ENCODE assay signal across 1 cellular context in the genomic region with DNA sequence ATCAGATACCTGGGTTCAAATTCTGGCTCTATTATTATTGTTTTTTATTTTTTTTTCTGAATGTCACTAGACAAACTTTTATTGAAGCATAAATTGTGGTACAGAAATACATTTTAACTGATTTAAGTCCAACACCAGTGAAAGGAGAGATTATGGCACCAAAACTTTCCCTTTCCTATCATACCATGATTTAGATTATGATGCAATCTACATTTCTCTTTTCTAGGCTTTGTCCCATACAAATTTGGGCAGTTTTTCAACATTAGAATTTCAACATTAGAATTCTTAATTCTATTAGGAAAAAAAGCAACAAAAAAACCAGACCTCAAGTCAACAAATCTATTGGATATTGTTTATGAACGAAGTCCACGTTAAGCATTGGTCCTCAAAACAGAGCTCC.
TF ChIP-seq lines count a peak whose summit lies in the region.

No MANE protein-coding gene starts in this region.

TF ChIP-seq in IMR-90, 13 proteins besides CTCF, POLR2A, EP300 and RAD21 (continued from another document):
- TF ChIP-seq, protein P1, sequence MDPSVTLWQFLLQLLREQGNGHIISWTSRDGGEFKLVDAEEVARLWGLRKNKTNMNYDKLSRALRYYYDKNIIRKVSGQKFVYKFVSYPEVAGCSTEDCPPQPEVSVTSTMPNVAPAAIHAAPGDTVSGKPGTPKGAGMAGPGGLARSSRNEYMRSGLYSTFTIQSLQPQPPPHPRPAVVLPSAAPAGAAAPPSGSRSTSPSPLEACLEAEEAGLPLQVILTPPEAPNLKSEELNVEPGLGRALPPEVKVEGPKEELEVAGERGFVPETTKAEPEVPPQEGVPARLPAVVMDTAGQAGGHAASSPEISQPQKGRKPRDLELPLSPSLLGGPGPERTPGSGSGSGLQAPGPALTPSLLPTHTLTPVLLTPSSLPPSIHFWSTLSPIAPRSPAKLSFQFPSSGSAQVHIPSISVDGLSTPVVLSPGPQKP (IDR thresholded peaks at IDR 0.05; ENCODE audit: borderline replicate concordance, low read depth, low read length), result no peak
